ENCODE assay signal across 21 cellular contexts in the genomic region with DNA sequence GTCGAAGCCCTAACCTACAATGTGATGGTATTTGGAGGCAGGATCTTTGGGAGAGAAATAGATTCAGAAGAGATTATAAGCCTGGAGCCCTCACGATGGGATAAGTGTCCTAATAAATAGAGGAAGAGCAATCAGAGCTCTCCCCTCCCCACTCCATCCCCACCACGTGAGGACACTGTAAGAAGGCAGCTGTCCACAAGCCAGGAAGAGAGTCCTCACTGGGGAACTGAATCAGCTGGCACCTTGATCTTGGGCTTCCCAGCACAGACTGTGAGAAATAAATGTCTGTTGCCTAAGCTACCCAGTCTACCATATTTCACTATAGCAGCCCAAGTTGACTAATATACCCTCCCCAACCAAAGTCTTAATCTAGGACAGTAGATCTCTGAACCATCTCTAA.
"Had no signal": no experiment of that assay in that cellular context is flagged by ENCODE, and none has a peak within 500 bp of the region (broad histone marks: within the 10 kb centered on the region; RNA-seq: fewer than 3 reads in every experiment).

No MANE protein-coding gene starts in this region.

- H3K9me3 Mint-ChIP-seq: activated CD8-positive, alpha-beta T cell treated with anti-CD3 and anti-CD28 coated beads for 36 hours; T-cell had no signal

- H3K9me3 ChIP-seq: adrenal gland had no signal

- H3K27me3 ChIP-seq: adrenal gland had no signal

- ATAC-seq: activated CD8-positive, alpha-beta T cell treated with anti-CD3 and anti-CD28 coated beads for 36 hours; T-cell had no signal

- H3K4me3 Mint-ChIP-seq: activated CD8-positive, alpha-beta T cell treated with anti-CD3 and anti-CD28 coated beads for 36 hours; activated naive CD8-positive, alpha-beta T cell treated with anti-CD3 and anti-CD28 coated beads, Interleukin-2, amount 10 ng/mL, durations not matched to agents 7 days and 5 days; T-cell had no signal

- DNase-seq: activated CD4-positive, alpha-beta T cell treated with anti-CD3 and anti-CD28 coated beads, Interleukin-2, amount 50 U/mL, for 1 hour; activated CD4-positive, CD25-positive, alpha-beta regulatory T cell; activated CD8-positive, alpha-beta memory T cell treated with anti-CD3 and anti-CD28 coated beads, Interleukin-2, amount 50 U/mL, for 4 hours; activated CD8-positive, alpha-beta T cell treated with anti-CD3 and anti-CD28 coated beads for 36 hours; activated naive CD4-positive, alpha-beta T cell treated with anti-CD3 and anti-CD28 coated beads, Interleukin-2, amount 50 U/mL, for 16 hours; activated naive CD8-positive, alpha-beta T cell treated with anti-CD3 and anti-CD28 coated beads, Interleukin-2, amount 10 ng/mL, durations not matched to agents 7 days and 5 days; activated T-cell treated with anti-CD3 and anti-CD28 coated beads, Interleukin-2, amount 50 U/mL, for 1 hour; anterior cingulate cortex; NCI-H1105 treated with DMSO at 0.1 percent for 48 hours; NCI-H1436 treated with DMSO at 0.1 percent for 48 hours; NCI-H187; NCI-H2081; NCI-H446; NCI-H524; PC-9; SIG-M5; T-cell; T-helper 2 cell; T1000 had no signal

- H3K4me3 ChIP-seq: adrenal gland, PC-9, SK-N-MC had no signal

- H3K27me3 Mint-ChIP-seq: activated CD8-positive, alpha-beta T cell treated with anti-CD3 and anti-CD28 coated beads for 36 hours; activated naive CD8-positive, alpha-beta T cell treated with anti-CD3 and anti-CD28 coated beads, Interleukin-2, amount 10 ng/mL, durations not matched to agents 7 days and 5 days; T-cell had no signal

- H3K27ac ChIP-seq: adrenal gland, PC-9, SK-N-MC had no signal

- H3K36me3 ChIP-seq: adrenal gland had no signal

- H3K27ac Mint-ChIP-seq: activated CD8-positive, alpha-beta T cell treated with anti-CD3 and anti-CD28 coated beads for 36 hours; activated naive CD8-positive, alpha-beta T cell treated with anti-CD3 and anti-CD28 coated beads, Interleukin-2, amount 10 ng/mL, durations not matched to agents 7 days and 5 days; T-cell had no signal
